In the genomic region with DNA sequence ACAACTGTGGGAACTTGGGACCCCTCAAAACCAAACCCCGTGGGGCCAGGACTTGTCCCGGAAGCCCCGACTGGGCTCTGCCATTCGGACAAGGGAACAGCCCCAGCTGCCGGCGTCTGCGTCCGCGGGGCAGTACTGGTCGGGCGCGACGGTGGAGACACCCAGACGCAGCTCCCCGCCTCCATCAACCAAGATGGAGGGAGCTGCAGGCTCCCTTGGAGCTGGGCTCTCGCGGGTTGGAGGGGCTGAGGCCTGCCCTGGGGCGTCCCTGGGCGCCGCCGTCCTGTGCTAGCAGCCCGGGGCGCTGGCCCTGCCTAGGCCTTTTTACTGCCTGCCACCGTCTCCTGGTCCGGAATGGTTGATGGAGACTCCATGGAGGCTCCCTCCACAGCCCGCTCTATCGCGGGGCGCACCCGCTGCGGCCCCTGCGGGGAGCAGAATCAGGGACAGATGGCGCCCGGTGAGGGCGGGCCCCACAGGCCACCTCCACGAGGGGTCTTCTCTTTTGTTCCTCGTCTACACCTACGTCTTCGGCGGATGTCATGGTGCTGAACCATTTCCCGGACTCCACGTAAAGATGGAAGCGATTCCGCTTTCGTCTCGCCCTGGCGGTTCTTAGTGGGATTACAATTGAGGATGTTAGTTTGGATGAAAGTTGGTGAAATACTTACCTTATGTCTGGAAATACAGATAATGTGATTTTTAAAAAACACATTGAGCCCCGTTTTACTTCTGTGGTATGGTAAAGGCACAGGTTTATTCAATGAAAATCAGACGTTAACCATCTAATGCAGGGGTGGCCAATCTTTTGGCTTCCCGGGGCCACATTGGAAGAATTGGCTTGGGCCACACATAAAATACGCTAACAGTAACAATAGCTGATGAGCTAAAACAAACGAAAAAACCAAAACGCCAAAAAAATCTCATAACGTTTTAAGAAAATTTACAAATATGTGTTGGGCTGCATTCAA, we compare ENCODE assay signal across 8 cellular contexts. TPM values are rescaled to one million over a fixed set of nuclear protein-coding genes. Genes with fewer than 3 reads are reported as not detected.
DNase-seq lines count a peak whose midpoint lies in the region; ATAC-seq and TF ChIP-seq lines count a peak whose summit lies in the region.

No MANE protein-coding gene starts in this region.

- WGBS in SK-N-SH (ENCODE audit: low lambda C conversion rate): 7% methylated on average over 24 of the region's 54 CpGs
- 8 to 10% (median 9%) methylated on average over 46 to 54 of the region's 54 CpGs for WGBS in heart left ventricle, 4 donors

- ATAC-seq in GM21825 (IDR thresholded peaks at IDR 0.05; ENCODE audit: unreplicated experiment): peak; percentile 9
- peak in 3 of 4 donors; percentile 2 to 32 (median 18) for ATAC-seq in heart left ventricle

- peak overlapping the region; percentile 85 for H2AFZ ChIP-seq in SK-N-SH (ENCODE audit: low read depth)

- TF ChIP-seq EP300 in SK-N-SH (IDR thresholded peaks at IDR 0.05; ENCODE audit: borderline replicate concordance in 1 of 2, low read depth in 1 of 2, low read length in 1 of 2): no peak

- H3K4me3 ChIP-seq in SK-N-SH (ENCODE audit: low read depth in 2 of 2, low read length in 1 of 2) (peak overlapping the region; percentile 68 to 72), heart left ventricle (peak overlapping the region; percentile 38 to 97 (median 88))

- H3K4me1 ChIP-seq in SK-N-SH (ENCODE audit: control insufficient read depth in 1 of 2, insufficient read depth in 2 of 2, low read depth in 1 of 2, low read length in 1 of 2): peaks cover 14 to 16% of the 10 kb centered on the region in 2 experiments; a peak in 3 of 4 replicates
- peaks cover 0 to 32% (median 19%) of the 10 kb centered on the region in 12 donors for H3K4me1 ChIP-seq in heart left ventricle

- H3K4me1 Mint-ChIP-seq in type B pancreatic cell (ENCODE audit: unreplicated experiment): peaks cover 20% of the 10 kb centered on the region

- intact Hi-C loops in heart left ventricle (cut with DNase I): loop anchor here in 9 of 10 donors (2.0 to 10.0 kb wide), 6 partner anchors 82 to 232 kb away; a partner anchor contains a TSS

- no peaks in the 10 kb centered on the region for H3K36me3 ChIP-seq in SK-N-SH (replicated peaks in 1 of 2; ENCODE audit: control insufficient read depth in 1 of 2, insufficient read depth in 2 of 2, low read length in 1 of 2)
- H3K36me3 ChIP-seq in heart left ventricle: peaks cover 0 to 1% (median 0%) of the 10 kb centered on the region in 9 donors

- TF ChIP-seq CTCF in SK-N-SH (IDR thresholded peaks at IDR 0.05) (peak; percentile 68), heart left ventricle (IDR thresholded peaks at IDR 0.05) (peak; percentile 50 to 77 (median 64)), type B pancreatic cell (conservative IDR thresholded peaks at IDR 0.05) (peak; percentile 82)

- H3K4me2 ChIP-seq in SK-N-SH: peak overlapping the region; percentile 92

- H3K27me3 ChIP-seq in SK-N-SH (ENCODE audit: insufficient read depth) (no peaks in the 10 kb centered on the region), heart left ventricle (no peaks in the 10 kb centered on the region)

- H3K4me3 Mint-ChIP-seq in type B pancreatic cell: peak overlapping the region; percentile 95

- H3K9me2 ChIP-seq in SK-N-SH: no peaks in the 10 kb centered on the region

- DNase-seq in G401 (ENCODE audit: low spot score): peak; percentile 74
- peak; percentile 64 for DNase-seq in LoVo (ENCODE audit: low spot score)
- DNase-seq in SK-N-SH: peak; percentile 64
- DNase-seq in activated naive CD8-positive, alpha-beta T cell treated with anti-CD3 and anti-CD28 coated beads, Interleukin-2, amount 50 U/mL, for 16 hours (ENCODE audit: low read depth, low spot score): peak; percentile 57
- DNase-seq in heart left ventricle: peak; percentile 61 to 84 (median 66)
- DNase-seq in pons (ENCODE audit: low spot score): peak; percentile 74
- DNase-seq in type B pancreatic cell (ENCODE audit: extremely low spot score, unreplicated experiment): peak; percentile 77

- CTCF ChIA-PET in SK-N-SH (lab: Yijun Ruan, JAX): interaction anchor here (0.6 to 2.8 kb wide), 7 partner anchors 12 to 95 kb away, joined by 3 to 11 read pairs (median 4); no protein-coding TSS in a partner anchor

- H3K27ac ChIP-seq in SK-N-SH (ENCODE audit: low read depth in 2 of 2, low read length in 1 of 2): peak overlapping the region; percentile 97 to 98
- peak overlapping the region; percentile 89 to 100 (median 98) for H3K27ac ChIP-seq in heart left ventricle

- no peaks in the 10 kb centered on the region for H3K9me3 Mint-ChIP-seq in type B pancreatic cell

- peaks cover 33% of the 10 kb centered on the region for H3F3A ChIP-seq in SK-N-SH (replicated peaks; ENCODE audit: insufficient read depth)

- no peak for TF ChIP-seq POLR2A in heart left ventricle (IDR thresholded peaks at IDR 0.05)

- no peaks in the 10 kb centered on the region for H3K27me3 Mint-ChIP-seq in type B pancreatic cell

- in situ Hi-C loops in G401 (cut with HindIII; ENCODE audit: low sequenced_read_pairs): no loop called here

- POLR2A ChIA-PET in SK-N-SH (lab: Yijun Ruan, JAX): interaction anchor here (0.5 to 2.2 kb wide), 5 partner anchors 9 to 95 kb away, joined by 3 to 11 read pairs (median 8); a partner anchor contains a TSS

- H4K20me1 ChIP-seq in SK-N-SH (ENCODE audit: insufficient read depth): peaks cover 5% of the 10 kb centered on the region

- H3K36me3 Mint-ChIP-seq in type B pancreatic cell: peaks cover 4% of the 10 kb centered on the region

- H3K79me2 ChIP-seq in SK-N-SH (ENCODE audit: insufficient read depth): peaks cover 49% of the 10 kb centered on the region

- H3K9ac ChIP-seq in SK-N-SH: peak overlapping the region; percentile 90

- H3K27ac Mint-ChIP-seq in type B pancreatic cell: peak overlapping the region; percentile 96

- peak; percentile 31 for TF ChIP-seq RAD21 in SK-N-SH (IDR thresholded peaks at IDR 0.05; ENCODE audit: low read length)

- no peaks in the 10 kb centered on the region for H3K9me3 ChIP-seq in SK-N-SH
- no peaks in the 10 kb centered on the region for H3K9me3 ChIP-seq in heart left ventricle

TF ChIP-seq in SK-N-SH, 30 proteins besides CTCF, POLR2A, EP300 and RAD21:
- TF ChIP-seq YY1 (IDR thresholded peaks at IDR 0.05; ENCODE audit: low read depth): peak; percentile 86
- no peak for TF ChIP-seq TEAD4 (IDR thresholded peaks at IDR 0.05; ENCODE audit: borderline replicate concordance, insufficient read depth)
- TF ChIP-seq, protein P1, sequence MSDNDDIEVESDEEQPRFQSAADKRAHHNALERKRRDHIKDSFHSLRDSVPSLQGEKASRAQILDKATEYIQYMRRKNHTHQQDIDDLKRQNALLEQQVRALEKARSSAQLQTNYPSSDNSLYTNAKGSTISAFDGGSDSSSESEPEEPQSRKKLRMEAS (IDR thresholded peaks at IDR 0.05; ENCODE audit: low read depth): peak; percentile 93
- TF ChIP-seq TAF1 (IDR thresholded peaks at IDR 0.05; ENCODE audit: borderline replicate concordance, low read depth, low read length): peak; percentile 41; the same call in 1 of the 2 replicates
- TF ChIP-seq CHD2 (IDR thresholded peaks at IDR 0.05; ENCODE audit: low read length, partially characterized antibody): peak; percentile 7
- no peak for TF ChIP-seq FOXM1 (IDR thresholded peaks at IDR 0.05; ENCODE audit: low read depth)
- TF ChIP-seq POLR2AphosphoS5 (IDR thresholded peaks at IDR 0.05; ENCODE audit: low read depth, low read length): 0 out of 2 replicates have a peak, but pooled peaks have one; percentile 15

RNA-seq across cellular contexts. Expression of a gene that starts 1.2 kb away (rescaled TPM):
- 13.2 and 15.5 TPM in 2 replicates for total RNA-seq in G401 (2014; rRNA removed; shearing (Covaris generic))
- polyA plus RNA-seq in SK-N-SH (2012; rRNA removed): 5.2 and 8.5 TPM in 2 replicates
- polyA plus RNA-seq in SK-N-SH (2012; cell fraction: cytosol; rRNA removed): 7.4 and 8.9 TPM in 2 replicates
- 6.6 and 17.3 TPM in 2 replicates for polyA plus RNA-seq in SK-N-SH (2012; cell fraction: nucleus; rRNA removed)
- total RNA-seq in heart left ventricle: 10 to 100 TPM in 1 of 9 donors, 1 to 10 TPM in 8; 5.7 to 10.2 (median 7.5) TPM
- polyA plus RNA-seq in heart left ventricle: 1 to 10 TPM; 5.0 to 5.9 TPM
- total RNA-seq in type B pancreatic cell (ENCODE audit: low replicate concordance): 15.1 and 16.4 TPM in 2 replicates

Comparison
In these comparisons a context has a peak if more than half of its experiments do, and no peak if none do; other contexts are left out.
1. Peak in every context shown above with its lines: DNase-seq, ATAC-seq, H3K4me3 ChIP-seq and H3K27ac ChIP-seq.